ENCODE assay signal across 15 cellular contexts in the genomic region with DNA sequence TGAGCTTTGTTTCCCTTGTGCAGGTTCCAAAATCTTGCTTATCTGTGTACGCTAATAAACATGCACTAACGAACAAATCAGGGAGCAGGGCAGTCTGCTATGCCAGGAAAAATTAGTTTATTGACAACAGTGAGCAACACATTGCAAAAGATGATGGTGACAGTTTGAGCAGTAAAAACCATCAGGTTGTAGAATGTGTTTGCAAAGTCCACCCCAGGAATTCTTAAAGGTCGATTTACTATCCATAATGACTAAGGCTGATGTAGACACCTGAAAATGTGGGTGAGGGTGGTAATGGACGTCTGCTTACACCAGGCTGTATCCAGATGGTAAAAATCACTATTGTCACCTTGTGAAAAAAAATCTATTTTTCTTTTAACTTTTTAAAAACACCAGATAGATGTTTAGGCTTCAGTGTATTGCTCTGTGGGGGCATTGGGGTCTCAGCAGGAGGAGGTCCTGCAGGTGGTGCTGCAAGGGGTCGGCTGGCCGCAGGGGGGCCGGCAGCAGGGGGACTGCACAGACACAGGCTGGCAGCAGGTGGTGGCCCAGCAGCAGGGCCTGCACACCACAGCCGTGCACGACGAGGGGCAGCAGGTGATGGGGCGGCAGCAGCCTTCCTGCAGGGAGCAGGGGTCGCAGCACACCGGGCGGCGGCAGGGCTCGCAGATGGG. TPM values are rescaled to one million over a fixed set of nuclear protein-coding genes. Genes with fewer than 3 reads are reported as not detected.
DNase-seq lines count a peak whose midpoint lies in the region; ATAC-seq and TF ChIP-seq lines count a peak whose summit lies in the region.
"Not testable (repeated sequence)": the region's sequence is repeated elsewhere in the genome, so short reads cannot be mapped to it uniquely, and the experiment has no call there.
"Had no signal": no experiment of that assay in that cellular context is flagged by ENCODE, and none has a peak within 500 bp of the region (broad histone marks: within the 10 kb centered on the region; RNA-seq: fewer than 3 reads in every experiment).

No MANE protein-coding gene starts in this region.

- not testable (repeated sequence) for H3K9me3 ChIP-seq in HEK293 (ENCODE audit: control insufficient read depth, insufficient read depth, low read depth, low read length); IMR-90 (ENCODE audit: control insufficient read depth, insufficient read depth, low read length); PC-3 (ENCODE audit: low read length)

- peak overlapping the region; percentile 83 for H4K91ac ChIP-seq in IMR-90 (ENCODE audit: insufficient read depth, low read depth, low read length)

- not testable (repeated sequence) for DNase-seq in IMR-90; WTC11 (ENCODE audit: low spot score)
- DNase-seq in PC-3 (peak; percentile 58), kidney tubule cell (ENCODE audit: low spot score) (peak; percentile 56)

- peak overlapping the region; percentile 91; the same call in 1 of the 2 replicates for H2AK5ac ChIP-seq in IMR-90 (ENCODE audit: low read depth, low read length)

- not testable (repeated sequence) for H3K27ac Mint-ChIP-seq in WTC11

- H3F3A ChIP-seq in PC-3 (ENCODE audit: low read length, unreplicated experiment) = not testable (repeated sequence)

- peak overlapping the region; percentile 33 to 71; a peak in 3 of 4 replicates for H4K8ac ChIP-seq in IMR-90 (ENCODE audit: low read depth in 2 of 2, low read length in 2 of 2)

- H3K14ac ChIP-seq in IMR-90 (replicated peaks; ENCODE audit: low read depth, low read length) = peak overlapping the region; percentile 79

- not testable (repeated sequence) for H3K4me1 ChIP-seq in HEK293 (ENCODE audit: control insufficient read depth, insufficient read depth, low read length)
- H3K4me1 ChIP-seq in IMR-90 (ENCODE audit: control insufficient read depth, insufficient read depth, low read length) (peaks cover 11% of the 10 kb centered on the region; the same call in 1 of the 2 replicates), PC-3 (ENCODE audit: insufficient read depth, low read length) (peaks cover 69% of the 10 kb centered on the region)

- not testable (repeated sequence) for TF ChIP-seq CTCF in HEK293 (tag by site-specific recombination; IDR thresholded peaks at IDR 0.05); IMR-90 (conservative IDR thresholded peaks at IDR 0.05; ENCODE audit: low read depth, low read length); PC-3 (conservative IDR thresholded peaks at IDR 0.05; ENCODE audit: low read depth, low read length); WTC11 (IDR thresholded peaks at IDR 0.05)

- not testable (repeated sequence) for H3K9me3 Mint-ChIP-seq in WTC11

- H2BK15ac ChIP-seq in IMR-90 (ENCODE audit: low read depth, low read length) = peak overlapping the region; percentile 95

- H3K36me3 ChIP-seq in HEK293 (ENCODE audit: control insufficient read depth in 2 of 2, insufficient read depth in 1 of 2, low read length in 2 of 2); IMR-90 (ENCODE audit: control insufficient read depth, insufficient read depth, low read length); PC-3 (ENCODE audit: low read depth, low read length): not testable (repeated sequence)

- TF ChIP-seq RAD21 in IMR-90 (IDR thresholded peaks at IDR 0.05; ENCODE audit: low read length) = not testable (repeated sequence)

- in situ Hi-C loops in IMR-90 (cut with MboI; ENCODE audit: low sequenced_read_pairs) = not testable (repeated sequence)

- H3K9ac ChIP-seq in IMR-90 (ENCODE audit: low read depth, low read length); PC-3 (ENCODE audit: low read length): not testable (repeated sequence)

- H3K4me3 Mint-ChIP-seq in WTC11 = not testable (repeated sequence)

- peak overlapping the region; percentile 80 for H3K4ac ChIP-seq in IMR-90 (ENCODE audit: low read depth, low read length)

- not testable (repeated sequence) for TF ChIP-seq POLR2A in IMR-90 (IDR thresholded peaks at IDR 0.05; ENCODE audit: low read depth, low read length)

- H2BK120ac ChIP-seq in IMR-90 (ENCODE audit: low read depth, low read length) = peak overlapping the region; percentile 97

- H4K20me1 ChIP-seq in IMR-90 (ENCODE audit: insufficient read depth, low read length); PC-3 (ENCODE audit: low read length): not testable (repeated sequence)

- BruUV-seq in IMR-90 (replicated peaks; lab: Mats Ljungman, UMichigan); PC-3 (replicated peaks; lab: Mats Ljungman, UMichigan): not testable (repeated sequence)

- H3K4me1 Mint-ChIP-seq in WTC11 = not testable (repeated sequence)

- not testable (repeated sequence) for H3K9me2 ChIP-seq in PC-3 (replicated peaks; ENCODE audit: low read length)

- peak overlapping the region; percentile 75; the same call in 1 of the 2 replicates for H3K18ac ChIP-seq in IMR-90 (ENCODE audit: low read depth, low read length)

- H3K79me1 ChIP-seq in IMR-90 (ENCODE audit: low read depth in 1 of 2, low read length in 2 of 2) = not testable (repeated sequence)

- not testable (repeated sequence) for H2AFZ ChIP-seq in IMR-90 (replicated peaks; ENCODE audit: low read length, poor library complexity); PC-3 (ENCODE audit: low read length)

- not testable (repeated sequence) for H3K9me1 ChIP-seq in IMR-90 (ENCODE audit: insufficient read depth, low read length)

- not testable (repeated sequence) for H3K79me2 ChIP-seq in PC-3 (ENCODE audit: low read length)

- dilution Hi-C loops in IMR-90 (cut with HindIII; ENCODE audit: low sequenced_read_pairs, unreplicated experiment) = not testable (repeated sequence)

- intact Hi-C loops in IMR-90 (cut with micrococcal nuclease) = not testable (repeated sequence)
- intact Hi-C loops in PC-3 (cut with micrococcal nuclease) = loop anchor here (10.0 kb wide), 2 partner anchors 60 to 150 kb away; a partner anchor contains a TSS

- CTCF ChIA-PET in HEK293 (lab: Yijun Ruan, JAX) (interaction anchor here (1.5 kb wide), 1 partner anchor 601 kb away, joined by 4 read pairs; no protein-coding TSS in a partner anchor), WTC11 (lab: Charles Lee) (interaction anchor here (0.5 kb wide), 1 partner anchor 484 kb away, joined by 3 read pairs; no protein-coding TSS in a partner anchor)
- CTCF ChIA-PET in IMR-90 (lab: Yijun Ruan, JAX); PC-3 (lab: Charles Lee): not testable (repeated sequence)

- POLR2A ChIA-PET in HEK293 (lab: Yijun Ruan, JAX); IMR-90 (lab: Charles Lee; ENCODE audit: unreplicated experiment); PC-3 (lab: Charles Lee; ENCODE audit: unreplicated experiment); WTC11 (lab: Charles Lee): not testable (repeated sequence)

- H3K27ac ChIP-seq in HEK293 (ENCODE audit: extremely low read depth, low read depth, low read length); IMR-90 (ENCODE audit: insufficient read depth, low read length): not testable (repeated sequence)
- H3K27ac ChIP-seq in PC-3 (ENCODE audit: low read length) = peak overlapping the region; percentile 43; the same call in 1 of the 2 replicates

- not testable (repeated sequence) for H3K36me3 Mint-ChIP-seq in WTC11

- H2AK9ac ChIP-seq in IMR-90 (replicated peaks; ENCODE audit: low read depth, low read length, poor library complexity) = not testable (repeated sequence)

- not testable (repeated sequence) for ATAC-seq in IMR-90 (ENCODE audit: low read depth); PC-3; WTC11
- ATAC-seq in esophagus mucosa = peak; percentile 17

- not testable (repeated sequence) for H3K27me3 ChIP-seq in IMR-90 (ENCODE audit: control insufficient read depth, insufficient read depth, low read length); PC-3 (ENCODE audit: low read length)

- H4K5ac ChIP-seq in IMR-90 (ENCODE audit: low read depth, low read length) = peak overlapping the region; percentile 67; the same call in 1 of the 2 replicates

- WGBS in IMR-90 (ENCODE audit: extremely low coverage in 2 of 2, insufficient read length in 1 of 2), 2 experiments = 90% methylated on average over 2 of the region's 16 CpGs; no CpG with 5 or more reads in 1 of the 2 experiments

- not testable (repeated sequence) for H3K23ac ChIP-seq in IMR-90 (ENCODE audit: low read depth, low read length)

- not testable (repeated sequence) for H3K4me2 ChIP-seq in IMR-90 (ENCODE audit: low read depth, low read length); PC-3 (ENCODE audit: low read length)

- H2BK20ac ChIP-seq in IMR-90 (ENCODE audit: low read depth, low read length) = peak overlapping the region; percentile 98

- H3K56ac ChIP-seq in IMR-90 (ENCODE audit: extremely low read depth, insufficient read depth, low read length) = not testable (repeated sequence)

- peak overlapping the region; percentile 42 for H2BK5ac ChIP-seq in IMR-90 (ENCODE audit: low read depth, low read length, poor library complexity, severe bottlenecking)

- H3K4me3 ChIP-seq in HEK293 (ENCODE audit: low read depth, low read length); IMR-90 (ENCODE audit: insufficient read depth, low read depth, low read length); PC-3 (ENCODE audit: low read length): not testable (repeated sequence)

- H3K27me3 Mint-ChIP-seq in WTC11 (ENCODE audit: low read depth) = not testable (repeated sequence)

RNA-seq across cellular contexts. Expression of a gene that starts 0.5 kb away (rescaled TPM):
- not detected in 2 replicates for total RNA-seq in IMR-90 (2012; rRNA removed)
- not detected in 2 replicates for polyA plus RNA-seq in IMR-90 (2012; rRNA removed)
- 0.19 TPM in 1 of 2 replicates, not detected in the other for polyA plus RNA-seq in IMR-90 (2012; cell fraction: cytosol; rRNA removed)
- polyA plus RNA-seq in IMR-90 (2012; cell fraction: nucleus; rRNA removed; ENCODE audit: low replicate concordance) = 0.23 TPM in 1 of 2 replicates, not detected in the other
- total RNA-seq in PC-3 (2014; rRNA removed) = not detected in 2 replicates
- not detected in 3 replicates for total RNA-seq in WTC11 (2021)
- not detected for total RNA-seq in esophagus mucosa
- total RNA-seq: A673; CD4-positive, alpha-beta memory T cell; CD4-positive, CD25-positive, alpha-beta regulatory T cell; CD8-positive, alpha-beta memory T cell; Daoy; G401; GM12878 had no signal
- polyA plus RNA-seq: AG04450; CD14-positive monocyte; CD4-positive, alpha-beta memory T cell; CD4-positive, CD25-positive, alpha-beta regulatory T cell; CD8-positive, alpha-beta memory T cell; GM12878 had no signal

RNA-seq across cellular contexts. Expression of a gene that starts 5.2 kb away (rescaled TPM):
- total RNA-seq in IMR-90 (2012; rRNA removed) (1.4 TPM in 2 replicates), PC-3 (2014; rRNA removed) (10.8 and 12.4 TPM in 2 replicates), WTC11 (2021) (not detected in 3 replicates), esophagus mucosa (not detected)
- polyA plus RNA-seq in IMR-90 (2012; rRNA removed) = 35.2 and 35.6 TPM in 2 replicates
- polyA plus RNA-seq in IMR-90 (2012; cell fraction: cytosol; rRNA removed) = 39.0 and 43.5 TPM in 2 replicates
- 7.0 and 32.7 TPM in 2 replicates for polyA plus RNA-seq in IMR-90 (2012; cell fraction: nucleus; rRNA removed; ENCODE audit: low replicate concordance)
- total RNA-seq: A673; CD4-positive, alpha-beta memory T cell; CD4-positive, CD25-positive, alpha-beta regulatory T cell; CD8-positive, alpha-beta memory T cell; Daoy; G401; GM12878 had no signal
- polyA plus RNA-seq: CD14-positive monocyte; CD4-positive, alpha-beta memory T cell; CD4-positive, CD25-positive, alpha-beta regulatory T cell; CD8-positive, alpha-beta memory T cell; GM12878 had no signal

RNA-seq across cellular contexts. Expression of a gene that starts 10.1 kb away (rescaled TPM):
- total RNA-seq in IMR-90 (2012; rRNA removed) (not detected in 2 replicates), PC-3 (2014; rRNA removed) (not detected in 2 replicates), WTC11 (2021) (not detected in 3 replicates), esophagus mucosa (not detected)
- 0.17 TPM in 1 of 2 replicates, not detected in the other for polyA plus RNA-seq in IMR-90 (2012; rRNA removed)
- polyA plus RNA-seq in IMR-90 (2012; cell fraction: cytosol; rRNA removed) = not detected in 2 replicates
- 0.77 TPM in 1 of 2 replicates, not detected in the other for polyA plus RNA-seq in IMR-90 (2012; cell fraction: nucleus; rRNA removed; ENCODE audit: low replicate concordance)
- total RNA-seq: A673; CD4-positive, alpha-beta memory T cell; CD4-positive, CD25-positive, alpha-beta regulatory T cell; CD8-positive, alpha-beta memory T cell; Daoy; G401; GM12878 had no signal
- polyA plus RNA-seq: AG04450; CD14-positive monocyte; CD4-positive, alpha-beta memory T cell; CD4-positive, CD25-positive, alpha-beta regulatory T cell; CD8-positive, alpha-beta memory T cell; GM12878 had no signal

RNA-seq across cellular contexts. Expression of a gene that starts 18.0 kb away (rescaled TPM):
- total RNA-seq in IMR-90 (2012; rRNA removed) (not detected in 2 replicates), PC-3 (2014; rRNA removed) (not detected in 2 replicates), WTC11 (2021) (not detected in 3 replicates), esophagus mucosa (not detected)
- polyA plus RNA-seq in IMR-90 (2012; rRNA removed) = not detected in 2 replicates
- polyA plus RNA-seq in IMR-90 (2012; cell fraction: cytosol; rRNA removed) = 0.32 TPM in 1 of 2 replicates, not detected in the other
- 0.16 and 0.38 TPM in 2 replicates for polyA plus RNA-seq in IMR-90 (2012; cell fraction: nucleus; rRNA removed; ENCODE audit: low replicate concordance)
- total RNA-seq: A673; CD4-positive, alpha-beta memory T cell; CD4-positive, CD25-positive, alpha-beta regulatory T cell; CD8-positive, alpha-beta memory T cell; Daoy; G401; GM12878 had no signal
- polyA plus RNA-seq: AG04450; CD14-positive monocyte; CD4-positive, alpha-beta memory T cell; CD4-positive, CD25-positive, alpha-beta regulatory T cell; CD8-positive, alpha-beta memory T cell; GM12878 had no signal

RNA-seq across cellular contexts. Expression of a gene that starts 18.8 kb away (rescaled TPM):
- not detected in 2 replicates for total RNA-seq in IMR-90 (2012; rRNA removed)
- polyA plus RNA-seq in IMR-90 (2012; rRNA removed) = 0.11 TPM in 1 of 2 replicates, not detected in the other
- polyA plus RNA-seq in IMR-90 (2012; cell fraction: cytosol; rRNA removed) = not detected in 2 replicates
- polyA plus RNA-seq in IMR-90 (2012; cell fraction: nucleus; rRNA removed; ENCODE audit: low replicate concordance) = 0.54 TPM in 1 of 2 replicates, not detected in the other
- not detected in 2 replicates for total RNA-seq in PC-3 (2014; rRNA removed)
- total RNA-seq in WTC11 (2021) = not detected in 3 replicates
- total RNA-seq in esophagus mucosa = not detected
- total RNA-seq: A673; CD4-positive, alpha-beta memory T cell; CD4-positive, CD25-positive, alpha-beta regulatory T cell; CD8-positive, alpha-beta memory T cell; Daoy; G401; GM12878 had no signal
- polyA plus RNA-seq: AG04450; CD14-positive monocyte; CD4-positive, alpha-beta memory T cell; CD4-positive, CD25-positive, alpha-beta regulatory T cell; CD8-positive, alpha-beta memory T cell; GM12878 had no signal
